In the genomic region with DNA sequence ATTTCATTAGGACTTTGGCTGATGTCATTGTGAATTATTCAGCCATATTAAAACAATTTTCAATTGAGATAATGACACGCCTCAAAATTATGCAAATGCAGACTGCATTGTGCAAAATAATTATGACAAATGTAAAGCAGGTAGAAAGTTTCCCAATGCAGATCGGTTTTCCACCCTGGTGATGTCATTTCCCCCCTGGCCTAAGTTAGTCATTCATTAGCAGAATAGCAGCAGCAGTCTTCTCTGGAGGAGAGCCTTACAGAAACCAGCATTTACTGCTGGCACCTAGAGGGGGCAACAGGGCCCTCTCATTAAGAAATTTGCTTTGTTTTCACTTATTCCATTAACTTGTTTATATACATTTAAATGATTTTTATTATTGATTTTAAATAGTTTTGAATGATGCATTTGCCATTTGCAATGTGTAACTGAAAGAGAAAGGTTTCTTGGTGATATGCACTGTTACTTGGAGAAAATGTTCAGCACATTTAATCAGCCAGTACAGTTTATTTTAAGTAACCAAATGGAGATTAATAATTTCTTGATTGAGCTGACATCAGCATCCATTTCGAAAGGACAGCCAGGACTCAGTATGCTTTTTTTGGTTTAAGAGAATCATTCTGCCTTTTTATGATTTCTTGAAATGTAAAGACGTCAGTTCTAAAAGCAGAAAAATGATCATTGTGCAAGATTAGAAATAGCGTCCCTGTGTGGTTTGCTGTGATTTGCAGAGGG, we compare ENCODE assay signal across 8 cellular contexts. TPM values are rescaled to one million over a fixed set of nuclear protein-coding genes. Genes with fewer than 3 reads are reported as not detected.
DNase-seq lines count a peak whose midpoint lies in the region; ATAC-seq and TF ChIP-seq lines count a peak whose summit lies in the region.

No MANE protein-coding gene starts in this region.

- peak; percentile 9 for DNase-seq in COLO668 (lab: John Stamatoyannopoulos, UW; ENCODE audit: unreplicated experiment)
- peak in 2 of 3 donors; percentile 41 to 64 for DNase-seq in Peyer's patch
- DNase-seq in amniotic epithelial cell (ENCODE audit: low read depth): peak; percentile 80
- peak; percentile 61 for DNase-seq in inferior parietal cortex (ENCODE audit: extremely low spot score)
- peak; percentile 39 for DNase-seq in stimulated activated CD4-positive, alpha-beta T cell treated with anti-CD3 and anti-CD28 coated beads, Interleukin-4, amount 100 ng/mL, for 1 hour
- no peak for DNase-seq in central memory CD4-positive, alpha-beta T cell

- ATAC-seq in GM19043 (IDR thresholded peaks at IDR 0.05; ENCODE audit: low read depth, unreplicated experiment) (peak; percentile 38), HG03175 (IDR thresholded peaks at IDR 0.05; ENCODE audit: unreplicated experiment) (peak; percentile 36)

- peaks cover 0 to 19% (median 0%) of the 10 kb centered on the region in 4 donors for H3K4me1 ChIP-seq in Peyer's patch

- TF ChIP-seq POLR2A in Peyer's patch (IDR thresholded peaks at IDR 0.05): no peak

- H3K9me3 ChIP-seq in Peyer's patch: no peaks in the 10 kb centered on the region

- no peaks in the 10 kb centered on the region for H3K27me3 ChIP-seq in Peyer's patch

- peak overlapping the region; percentile 94 to 97 (median 94) for H3K27ac ChIP-seq in Peyer's patch

- no peaks in the 10 kb centered on the region for H3K36me3 ChIP-seq in Peyer's patch

- peak in 2 of 6 experiments; percentile 2 to 7 for TF ChIP-seq CTCF in Peyer's patch (IDR thresholded peaks at IDR 0.05)

- peak overlapping the region; percentile 69 to 84 (median 77) for H3K4me3 ChIP-seq in Peyer's patch

RNA-seq across cellular contexts. Expression of a gene that starts 3.4 kb away (rescaled TPM):
- total RNA-seq in Peyer's patch: 100 to 1,000 TPM in 1 of 4 donors, 10 to 100 TPM in 3; 10.5 to 167 (median 29.4) TPM
